Comparison of ENCODE assay signal across 9 cellular contexts in the genomic region with DNA sequence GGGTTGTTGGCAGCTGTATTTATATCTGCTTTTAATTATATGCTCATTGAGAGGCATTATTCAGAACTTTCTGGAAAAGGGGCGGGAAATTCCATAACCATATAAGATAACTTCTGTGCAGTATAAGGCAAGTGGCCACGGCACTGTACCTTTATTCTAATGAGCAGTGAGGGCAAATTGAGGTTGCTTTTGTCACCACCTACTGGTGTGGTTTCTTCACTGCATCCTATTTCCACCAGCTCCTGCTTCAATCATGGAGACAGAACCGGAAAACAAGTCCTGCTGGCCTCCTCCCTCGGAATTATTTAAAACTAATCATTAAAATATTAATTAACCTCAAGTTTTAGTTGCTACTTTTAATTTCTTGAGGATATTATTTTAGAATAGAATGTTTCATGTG.
DNase-seq lines count a peak whose midpoint lies in the region; ATAC-seq and TF ChIP-seq lines count a peak whose summit lies in the region.
"Had no signal": no experiment of that assay in that cellular context is flagged by ENCODE, and none has a peak within 500 bp of the region (broad histone marks: within the 10 kb centered on the region; RNA-seq: fewer than 3 reads in every experiment).

No MANE protein-coding gene starts in this region.

- in situ Hi-C loops in SK-MEL-5 (cut with HindIII; ENCODE audit: low pct_unique_long_range_greater_than_20kb, low sequenced_read_pairs) = no loop called here

- peak; percentile 56 for DNase-seq in SK-MEL-5 (ENCODE audit: low read depth, low spot score)
- DNase-seq in kidney tubule cell (ENCODE audit: low spot score) = peak; percentile 22
- DNase-seq in DMS153 treated with DMSO at 0.1 percent for 48 hours (lab: John Stamatoyannopoulos, UW; ENCODE audit: unreplicated experiment) = no peak
- no peak for DNase-seq in NCI-H1092 treated with DMSO at 0.1 percent for 48 hours (lab: John Stamatoyannopoulos, UW)
- DNase-seq: NCI-H1436 treated with DMSO at 0.1 percent for 48 hours had no signal

- peak; percentile 48 for TF ChIP-seq CTCF in GM12873 (IDR thresholded peaks at IDR 0.05; ENCODE audit: insufficient read depth, low read depth, low read length, missing control alignments)

- peak; percentile 74 for ATAC-seq in HG02623 (IDR thresholded peaks at IDR 0.05; ENCODE audit: unreplicated experiment)
- ATAC-seq in HG03097 (IDR thresholded peaks at IDR 0.05; ENCODE audit: low FRiP score, unreplicated experiment) = no peak
- ATAC-seq in GM18517 (IDR thresholded peaks at IDR 0.05; ENCODE audit: unreplicated experiment) = no peak

Comparison
In these comparisons a context has a peak if more than half of its experiments do, and no peak if none do; other contexts are left out.
1. DNase-seq: peak in SK-MEL-5 (single experiment) and kidney tubule cell (single experiment); none in DMS153 treated with DMSO at 0.1 percent for 48 hours (single experiment) and NCI-H1092 treated with DMSO at 0.1 percent for 48 hours (single experiment).